Comparison of ENCODE assay signal across 13 cellular contexts in genomic region chr2:27857417-27858172, GRCh38. TPM values are rescaled to one million over a fixed set of nuclear protein-coding genes. Genes with fewer than 3 reads are reported as not detected.
DNase-seq lines count a peak whose midpoint lies in the region; ATAC-seq and TF ChIP-seq lines count a peak whose summit lies in the region.
"Had no signal": no experiment of that assay in that cellular context is flagged by ENCODE, and none has a peak within 500 bp of the region (broad histone marks: within the 10 kb centered on the region; RNA-seq: fewer than 3 reads in every experiment).

No MANE protein-coding gene starts in this region.

- POLR2A ChIA-PET in naive thymus-derived CD8-positive, alpha-beta T cell (lab: Charles Lee): no interaction called here

- peaks cover 56% of the 10 kb centered on the region for H3K4me1 Mint-ChIP-seq in activated T-cell treated with anti-CD3 and anti-CD28 coated beads, Interleukin-2, amount 50 U/mL, for 72 hours (ENCODE audit: low read depth)
- peaks cover 0 to 5% (median 0%) of the 10 kb centered on the region in 4 donors for H3K4me1 Mint-ChIP-seq in naive thymus-derived CD8-positive, alpha-beta T cell
- H3K4me1 Mint-ChIP-seq: central memory CD8-positive, alpha-beta T cell; neural crest cell had no signal

- peaks cover 2 to 6% of the 10 kb centered on the region in 2 donors for H3K9me3 Mint-ChIP-seq in activated T-cell treated with anti-CD3 and anti-CD28 coated beads, Interleukin-2, amount 50 U/mL, for 72 hours
- peaks cover 0 to 13% (median 5%) of the 10 kb centered on the region in 9 donors for H3K9me3 Mint-ChIP-seq in naive thymus-derived CD8-positive, alpha-beta T cell
- H3K9me3 Mint-ChIP-seq: central memory CD8-positive, alpha-beta T cell had no signal

- ATAC-seq in activated T-cell treated with anti-CD3 and anti-CD28 coated beads, Interleukin-2, amount 50 U/mL, for 72 hours (replicated peaks in 1 of 2): peak; percentile 76 to 78
- ATAC-seq in naive thymus-derived CD8-positive, alpha-beta T cell: no peak
- ATAC-seq: Panc1 had no signal

- peak overlapping the region; percentile 12 to 54 for H3K4me3 Mint-ChIP-seq in activated T-cell treated with anti-CD3 and anti-CD28 coated beads, Interleukin-2, amount 50 U/mL, for 72 hours
- H3K4me3 Mint-ChIP-seq in naive thymus-derived CD8-positive, alpha-beta T cell: no peak overlapping the region
- H3K4me3 Mint-ChIP-seq: central memory CD8-positive, alpha-beta T cell; neural crest cell had no signal

- in situ Hi-C loops in astrocyte of the cerebellum (cut with HindIII; ENCODE audit: low sequenced_read_pairs): no loop called here

- peak; percentile 28 to 37 for DNase-seq in activated T-cell treated with anti-CD3 and anti-CD28 coated beads, Interleukin-2, amount 50 U/mL, for 72 hours
- DNase-seq in activated T-cell treated with anti-CD3 and anti-CD28 coated beads, Interleukin-2, amount 50 U/mL, for 48 hours: no peak
- DNase-seq in HPDE6-E6E7 (ENCODE audit: extremely low spot score) (peak; percentile 19), astrocyte of the cerebellum (ENCODE audit: low read depth) (peak; percentile 38), kidney glomerular epithelial cell (lab: John Stamatoyannopoulos, UW) (peak; percentile 73), mesenteric fat pad (ENCODE audit: low spot score) (no peak)
- no peak for DNase-seq in naive thymus-derived CD8-positive, alpha-beta T cell
- no peak for DNase-seq in central memory CD4-positive, alpha-beta T cell
- DNase-seq: NCI-H2171 had no signal

- peaks cover 10 to 14% of the 10 kb centered on the region in 2 donors for H3K36me3 Mint-ChIP-seq in activated T-cell treated with anti-CD3 and anti-CD28 coated beads, Interleukin-2, amount 50 U/mL, for 72 hours (ENCODE audit: insufficient read depth in 2 of 2)
- peaks cover 0 to 18% (median 5%) of the 10 kb centered on the region in 3 donors for H3K36me3 Mint-ChIP-seq in naive thymus-derived CD8-positive, alpha-beta T cell

- no peak overlapping the region for H3K4me3 ChIP-seq in astrocyte of the cerebellum (ENCODE audit: low read depth, low read length)
- H3K4me3 ChIP-seq: BLaER1 treated with 17β-estradiol and CSF1 and Interleukin-3, amounts not matched to agents 10 nM and 100 nM had no signal

- no peaks in the 10 kb centered on the region for H3K27me3 Mint-ChIP-seq in activated T-cell treated with anti-CD3 and anti-CD28 coated beads, Interleukin-2, amount 50 U/mL, for 72 hours (ENCODE audit: low read depth)
- H3K27me3 Mint-ChIP-seq in naive thymus-derived CD8-positive, alpha-beta T cell: no peaks in the 10 kb centered on the region
- H3K27me3 Mint-ChIP-seq: central memory CD8-positive, alpha-beta T cell had no signal

- H3K27ac Mint-ChIP-seq in activated T-cell treated with anti-CD3 and anti-CD28 coated beads, Interleukin-2, amount 50 U/mL, for 72 hours: peak overlapping the region; percentile 95
- no peak overlapping the region for H3K27ac Mint-ChIP-seq in naive thymus-derived CD8-positive, alpha-beta T cell

- TF ChIP-seq CTCF in astrocyte of the cerebellum (IDR thresholded peaks at IDR 0.05; ENCODE audit: low read depth, low read length, missing control alignments): no peak

RNA-seq across cellular contexts. Expression of gene RBKS, which starts 32.6 kb away (rescaled TPM):
- total RNA-seq in activated T-cell treated with anti-CD3 and anti-CD28 coated beads, Interleukin-2, amount 50 U/mL, for 72 hours: 10 to 100 TPM in 1 of 2 donors, 1 to 10 TPM in 1; 5.8 to 11.5 TPM
- 6.5 TPM for total RNA-seq in mesenteric fat pad
- 1 to 10 TPM; 1.5 to 1.8 TPM for total RNA-seq in naive thymus-derived CD8-positive, alpha-beta T cell
- 1 to 10 TPM; 2.4 to 4.8 (median 3.0) TPM for polyA plus RNA-seq in naive thymus-derived CD8-positive, alpha-beta T cell

RNA-seq across cellular contexts. Expression of gene BABAM2, which starts 32.9 kb away (rescaled TPM):
- 10 to 100 TPM; 96.6 to 97.2 TPM for total RNA-seq in activated T-cell treated with anti-CD3 and anti-CD28 coated beads, Interleukin-2, amount 50 U/mL, for 72 hours
- total RNA-seq in mesenteric fat pad: 36.0 TPM
- total RNA-seq in naive thymus-derived CD8-positive, alpha-beta T cell: 10 to 100 TPM; 29.6 to 32.2 TPM
- 10 to 100 TPM; 50.5 to 60.2 (median 56.2) TPM for polyA plus RNA-seq in naive thymus-derived CD8-positive, alpha-beta T cell

Comparison
In these comparisons a context has a peak if more than half of its experiments do, and no peak if none do; other contexts are left out.
1. DNase-seq: peak in activated T-cell treated with anti-CD3 and anti-CD28 coated beads, Interleukin-2, amount 50 U/mL, for 72 hours (2 of 2), HPDE6-E6E7 (single experiment), astrocyte of the cerebellum (single experiment) and kidney glomerular epithelial cell (single experiment); none in activated T-cell treated with anti-CD3 and anti-CD28 coated beads, Interleukin-2, amount 50 U/mL, for 48 hours (0 of 2), mesenteric fat pad (single experiment), naive thymus-derived CD8-positive, alpha-beta T cell (0 of 10) and central memory CD4-positive, alpha-beta T cell (single experiment).
2. ATAC-seq: peak in activated T-cell treated with anti-CD3 and anti-CD28 coated beads, Interleukin-2, amount 50 U/mL, for 72 hours (2 of 2); none in naive thymus-derived CD8-positive, alpha-beta T cell (0 of 2).
3. H3K4me3 Mint-ChIP-seq: peak in activated T-cell treated with anti-CD3 and anti-CD28 coated beads, Interleukin-2, amount 50 U/mL, for 72 hours (2 of 2); none in naive thymus-derived CD8-positive, alpha-beta T cell (0 of 10).